ENCODE assay signal across 13 cellular contexts in genomic region chr21:33685613-33686197, GRCh38. TPM values are rescaled to one million over a fixed set of nuclear protein-coding genes. Genes with fewer than 3 reads are reported as not detected.
DNase-seq lines count a peak whose midpoint lies in the region; ATAC-seq and TF ChIP-seq lines count a peak whose summit lies in the region.
"Had no signal": no experiment of that assay in that cellular context is flagged by ENCODE, and none has a peak within 500 bp of the region (broad histone marks: within the 10 kb centered on the region; RNA-seq: fewer than 3 reads in every experiment).

No MANE protein-coding gene starts in this region.

- H3K36me3 Mint-ChIP-seq in activated CD8-positive, alpha-beta memory T cell treated with anti-CD3 and anti-CD28 coated beads, Interleukin-2, amount 10 ng/mL, durations not matched to agents 7 days and 5 days = no peaks in the 10 kb centered on the region
- H3K36me3 Mint-ChIP-seq: stimulated activated memory B cell treated with anti-CD40 and anti-IgM and Interleukin-4, amounts not matched to agents 10 μg/mL and 1 μg/mL and 100 μg/mL, for 72 hours had no signal

- intact Hi-C loops in left cardiac atrium (cut with DNase I) (no loop called here), body of pancreas (cut with DNase I) (no loop called here)

- H3K9me3 ChIP-seq in cardiac muscle cell (ENCODE audit: low read depth) = no peaks in the 10 kb centered on the region
- no peaks in the 10 kb centered on the region for H3K9me3 ChIP-seq in body of pancreas
- H3K9me3 ChIP-seq: prostate gland had no signal

- H3K4me1 Mint-ChIP-seq in activated CD8-positive, alpha-beta memory T cell treated with anti-CD3 and anti-CD28 coated beads, Interleukin-2, amount 10 ng/mL, durations not matched to agents 7 days and 5 days = no peaks in the 10 kb centered on the region

- no peaks in the 10 kb centered on the region for H3K27me3 ChIP-seq in cardiac muscle cell
- H3K27me3 ChIP-seq in body of pancreas = no peaks in the 10 kb centered on the region
- no peaks in the 10 kb centered on the region for H3K27me3 ChIP-seq in kidney epithelial cell (ENCODE audit: control insufficient read depth, insufficient read depth, low read length)
- H3K27me3 ChIP-seq: BLaER1 had no signal

- ATAC-seq in left cardiac atrium = no peak
- peak; percentile 42 for ATAC-seq in body of pancreas
- ATAC-seq in HG02798 (IDR thresholded peaks at IDR 0.05; ENCODE audit: poor library complexity, unreplicated experiment) = no peak
- no peak for ATAC-seq in activated CD8-positive, alpha-beta memory T cell treated with anti-CD3 and anti-CD28 coated beads, Interleukin-2, amount 10 ng/mL, durations not matched to agents 7 days and 5 days
- ATAC-seq: stimulated activated memory B cell treated with anti-CD40 and anti-IgM and Interleukin-4, amounts not matched to agents 10 μg/mL and 1 μg/mL and 100 μg/mL, for 72 hours had no signal

- no peak overlapping the region for H3K27ac Mint-ChIP-seq in activated CD8-positive, alpha-beta memory T cell treated with anti-CD3 and anti-CD28 coated beads, Interleukin-2, amount 10 ng/mL, durations not matched to agents 7 days and 5 days
- H3K27ac Mint-ChIP-seq: stimulated activated memory B cell treated with anti-CD40 and anti-IgM and Interleukin-4, amounts not matched to agents 10 μg/mL and 1 μg/mL and 100 μg/mL, for 72 hours had no signal

- no peak overlapping the region for H3K4me3 Mint-ChIP-seq in activated CD8-positive, alpha-beta memory T cell treated with anti-CD3 and anti-CD28 coated beads, Interleukin-2, amount 10 ng/mL, durations not matched to agents 7 days and 5 days
- H3K4me3 Mint-ChIP-seq: stimulated activated memory B cell treated with anti-CD40 and anti-IgM and Interleukin-4, amounts not matched to agents 10 μg/mL and 1 μg/mL and 100 μg/mL, for 72 hours had no signal

- peak; percentile 28 to 52 for DNase-seq in cardiac muscle cell (ENCODE audit: low read depth in 1 of 2, low spot score in 1 of 2)
- DNase-seq in left cardiac atrium = no peak
- no peak for DNase-seq in body of pancreas
- peak; percentile 58 for DNase-seq in kidney epithelial cell (ENCODE audit: low read depth)
- DNase-seq in activated CD4-positive, alpha-beta T cell treated with anti-CD3 and anti-CD28 coated beads for 48 hours = no peak
- no peak for DNase-seq in NCI-H2107 (lab: John Stamatoyannopoulos, UW)
- no peak for DNase-seq in activated CD8-positive, alpha-beta memory T cell treated with anti-CD3 and anti-CD28 coated beads, Interleukin-2, amount 10 ng/mL, durations not matched to agents 7 days and 5 days
- DNase-seq: activated T-cell treated with anti-CD3 and anti-CD28 coated beads for 4 hours, erythroblast had no signal

- H3K9me3 Mint-ChIP-seq in activated CD8-positive, alpha-beta memory T cell treated with anti-CD3 and anti-CD28 coated beads, Interleukin-2, amount 10 ng/mL, durations not matched to agents 7 days and 5 days (ENCODE audit: low read depth) = no peaks in the 10 kb centered on the region
- H3K9me3 Mint-ChIP-seq: stimulated activated memory B cell treated with anti-CD40 and anti-IgM and Interleukin-4, amounts not matched to agents 10 μg/mL and 1 μg/mL and 100 μg/mL, for 72 hours had no signal

- H3K27me3 Mint-ChIP-seq in activated CD8-positive, alpha-beta memory T cell treated with anti-CD3 and anti-CD28 coated beads, Interleukin-2, amount 10 ng/mL, durations not matched to agents 7 days and 5 days = peaks cover 12% of the 10 kb centered on the region

- H3K27ac ChIP-seq in cardiac muscle cell (peak overlapping the region; percentile 96), body of pancreas (peak overlapping the region in 1 of 4 donors; percentile 41)
- H3K27ac ChIP-seq: BLaER1, prostate gland had no signal

- peak overlapping the region; percentile 6 for H3K4me3 ChIP-seq in cardiac muscle cell
- H3K4me3 ChIP-seq in body of pancreas = no peak overlapping the region
- no peak overlapping the region for H3K4me3 ChIP-seq in kidney epithelial cell (ENCODE audit: low read depth, low read length)
- H3K4me3 ChIP-seq: BLaER1, prostate gland had no signal

- CTCF ChIA-PET in activated CD8-positive, alpha-beta memory T cell treated with anti-CD3 and anti-CD28 coated beads, Interleukin-2, amount 10 ng/mL, durations not matched to agents 7 days and 5 days (lab: Charles Lee) = interaction anchor here (0.6 kb wide), 1 partner anchor 28 kb away, joined by 3 read pairs; no protein-coding TSS in a partner anchor

- peaks cover 60% of the 10 kb centered on the region for H3K4me1 ChIP-seq in cardiac muscle cell (ENCODE audit: low read depth)
- peaks cover 24% of the 10 kb centered on the region for H3K4me1 ChIP-seq in body of pancreas
- H3K4me1 ChIP-seq: BLaER1, prostate gland had no signal

- no peak for TF ChIP-seq CTCF in cardiac muscle cell (IDR thresholded peaks at IDR 0.05; ENCODE audit: low read depth, low read length)
- no peak for TF ChIP-seq CTCF in body of pancreas (IDR thresholded peaks at IDR 0.05)
- TF ChIP-seq CTCF in kidney epithelial cell (IDR thresholded peaks at IDR 0.05; ENCODE audit: insufficient read depth, low read length, poor library complexity, severe bottlenecking) = no peak

- TF ChIP-seq POLR2A in body of pancreas (IDR thresholded peaks at IDR 0.05) = no peak

- no peaks in the 10 kb centered on the region for H3K36me3 ChIP-seq in cardiac muscle cell
- H3K36me3 ChIP-seq in body of pancreas (replicated peaks in 1 of 2; ENCODE audit: insufficient read depth in 1 of 2, low read depth in 2 of 2) = no peaks in the 10 kb centered on the region
- no peaks in the 10 kb centered on the region for H3K36me3 ChIP-seq in kidney epithelial cell (ENCODE audit: control insufficient read depth, insufficient read depth, low read length)
- H3K36me3 ChIP-seq: BLaER1, prostate gland had no signal

RNA-seq across cellular contexts. Expression of gene ITSN1, which starts 43.4 kb away (rescaled TPM):
- 125 and 139 TPM in 2 replicates for total RNA-seq in cardiac muscle cell
- polyA plus RNA-seq in cardiac muscle cell = 90.9 and 92.4 TPM in 2 replicates
- 10 to 100 TPM; 59.2 to 75.3 TPM for total RNA-seq in left cardiac atrium
- 10 to 100 TPM; 15.0 to 47.5 TPM for total RNA-seq in body of pancreas
- 11.8 and 20.4 TPM in 2 replicates for total RNA-seq in kidney epithelial cell
- 1 to 10 TPM; 2.0 to 3.9 TPM for total RNA-seq in activated CD8-positive, alpha-beta memory T cell treated with anti-CD3 and anti-CD28 coated beads, Interleukin-2, amount 10 ng/mL, durations not matched to agents 7 days and 5 days

RNA-seq across cellular contexts. Expression of gene CRYZL1, which starts 44.2 kb away (rescaled TPM):
- total RNA-seq in cardiac muscle cell = 17.0 and 58.3 TPM in 2 replicates
- 58.1 and 79.4 TPM in 2 replicates for polyA plus RNA-seq in cardiac muscle cell
- total RNA-seq in left cardiac atrium = 10 to 100 TPM; 21.6 to 30.6 TPM
- 10 to 100 TPM; 22.3 to 31.6 TPM for total RNA-seq in body of pancreas
- 12.6 and 22.7 TPM in 2 replicates for total RNA-seq in kidney epithelial cell
- 10 to 100 TPM; 28.2 to 36.8 TPM for total RNA-seq in activated CD8-positive, alpha-beta memory T cell treated with anti-CD3 and anti-CD28 coated beads, Interleukin-2, amount 10 ng/mL, durations not matched to agents 7 days and 5 days

Comparison
In these comparisons a context has a peak if more than half of its experiments do, and no peak if none do; other contexts are left out.
1. DNase-seq: peak in cardiac muscle cell (2 of 2) and kidney epithelial cell (single experiment); none in left cardiac atrium (single experiment), body of pancreas (0 of 4), activated CD4-positive, alpha-beta T cell treated with anti-CD3 and anti-CD28 coated beads for 48 hours (single experiment), NCI-H2107 (single experiment) and activated CD8-positive, alpha-beta memory T cell treated with anti-CD3 and anti-CD28 coated beads, Interleukin-2, amount 10 ng/mL, durations not matched to agents 7 days and 5 days (single experiment).